18 cellular contexts compared by ENCODE assay signal in the genomic region with DNA sequence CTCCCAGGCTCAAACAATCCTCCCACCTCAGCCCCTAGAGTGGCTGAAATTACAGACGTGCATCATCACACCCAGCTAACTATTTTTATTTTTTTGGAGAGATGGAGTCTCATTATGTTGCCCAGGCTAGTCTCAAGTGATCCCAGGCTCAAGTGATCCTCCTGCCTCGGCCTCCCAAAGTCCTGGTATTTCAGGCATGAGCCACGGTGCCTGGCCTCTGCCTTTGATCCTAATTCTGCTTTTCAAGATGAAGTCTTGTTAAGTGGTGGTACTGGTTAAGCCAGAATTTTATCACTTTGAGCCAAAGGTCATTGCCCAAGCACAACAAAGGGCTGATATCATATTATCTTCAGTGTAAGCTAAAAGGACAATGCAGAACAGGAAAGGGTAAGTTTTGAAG.
DNase-seq lines count a peak whose midpoint lies in the region; ATAC-seq and TF ChIP-seq lines count a peak whose summit lies in the region.
"Had no signal": no experiment of that assay in that cellular context is flagged by ENCODE, and none has a peak within 500 bp of the region (broad histone marks: within the 10 kb centered on the region; RNA-seq: fewer than 3 reads in every experiment).

No MANE protein-coding gene starts in this region.

- DNase-seq in Right ventricle myocardium superior (no peak), left cardiac atrium (no peak), cardiac muscle cell (ENCODE audit: low read depth in 1 of 2, low spot score in 1 of 2) (no peak), mucosa of descending colon (no peak), foreskin melanocyte (no peak), hepatic stellate cell (ENCODE audit: low spot score) (no peak), SJCRH30 (no peak)
- DNase-seq in stimulated activated CD4-positive, alpha-beta T cell treated with anti-CD3 and anti-CD28 coated beads, Interleukin-4, amount 100 ng/mL, for 24 hours = no peak
- DNase-seq: activated B cell treated with CpG ODN at 0.5 μM for 24 hours; activated CD4-positive, alpha-beta T cell treated with anti-CD3 and anti-CD28 coated beads, Interleukin-2, amount 50 U/mL, for 4 hours; central memory CD4-positive, alpha-beta T cell; dermis blood vessel endothelial cell; glutamatergic neuron; H7; psoas muscle; SHP77 treated with DMSO at 0.1 percent for 48 hours had no signal

- no peaks in the 10 kb centered on the region for H3K9me3 ChIP-seq in cardiac muscle cell (ENCODE audit: low read depth)
- no peaks in the 10 kb centered on the region for H3K9me3 ChIP-seq in mucosa of descending colon
- no peaks in the 10 kb centered on the region for H3K9me3 ChIP-seq in SJCRH30 (replicated peaks)
- H3K9me3 ChIP-seq: psoas muscle had no signal

- TF ChIP-seq CTCF in cardiac muscle cell (IDR thresholded peaks at IDR 0.05; ENCODE audit: low read depth, low read length) (no peak), mucosa of descending colon (IDR thresholded peaks at IDR 0.05) (no peak)

- ATAC-seq in Right ventricle myocardium superior (ENCODE audit: poor library complexity) = peak; percentile 4
- no peak for ATAC-seq in left cardiac atrium
- peak; percentile 21 for ATAC-seq in mucosa of descending colon
- ATAC-seq: activated naive CD4-positive, alpha-beta T cell treated with anti-CD3 and anti-CD28 coated beads, Interleukin-2, amount 50 U/mL, for 72 hours had no signal

- H3K4me3 ChIP-seq in cardiac muscle cell (no peak overlapping the region), mucosa of descending colon (no peak overlapping the region), SJCRH30 (no peak overlapping the region)
- H3K4me3 ChIP-seq: psoas muscle, skin epidermis had no signal

- H3K27ac ChIP-seq in cardiac muscle cell (peak overlapping the region; percentile 91), SJCRH30 (no peak overlapping the region)
- H3K27ac ChIP-seq: psoas muscle had no signal

- H3K27me3 ChIP-seq in cardiac muscle cell (no peaks in the 10 kb centered on the region), SJCRH30 (no peaks in the 10 kb centered on the region)

- H3K36me3 ChIP-seq in cardiac muscle cell (no peaks in the 10 kb centered on the region), mucosa of descending colon (ENCODE audit: low read depth) (no peaks in the 10 kb centered on the region), SJCRH30 (no peaks in the 10 kb centered on the region)

- intact Hi-C loops in Right ventricle myocardium superior (cut with DNase I) = no loop called here
- intact Hi-C loops in left cardiac atrium (cut with DNase I) = loop anchor here in 1 of 2 donors (5.0 kb wide), 1 partner anchor 64 kb away; the partner anchor contains the start of gene MYOF
- intact Hi-C loops in mucosa of descending colon (cut with DNase I, micrococcal nuclease) = no loop called here

- peaks cover 34% of the 10 kb centered on the region for H3K4me1 ChIP-seq in cardiac muscle cell (ENCODE audit: low read depth)
- H3K4me1 ChIP-seq in mucosa of descending colon (ENCODE audit: low read depth) = peaks cover 15% of the 10 kb centered on the region
- H3K4me1 ChIP-seq in SJCRH30 = no peaks in the 10 kb centered on the region

Comparison
In these comparisons a context has a peak if more than half of its experiments do, and no peak if none do; other contexts are left out.
1. ATAC-seq: peak in Right ventricle myocardium superior (single experiment) and mucosa of descending colon (single experiment); none in left cardiac atrium (0 of 2).